ENCODE assay signal across 20 cellular contexts in genomic region chr15:77546870-77547269, GRCh38.
DNase-seq lines count a peak whose midpoint lies in the region; ATAC-seq and TF ChIP-seq lines count a peak whose summit lies in the region.
"Had no signal": no experiment of that assay in that cellular context is flagged by ENCODE, and none has a peak within 500 bp of the region (broad histone marks: within the 10 kb centered on the region; RNA-seq: fewer than 3 reads in every experiment).

No MANE protein-coding gene starts in this region.

- no peak overlapping the region for H3K4me3 ChIP-seq in A673 (ENCODE audit: low read depth, low read length, poor library complexity, severe bottlenecking)
- H3K4me3 ChIP-seq in endodermal cell (ENCODE audit: low read length) = no peak overlapping the region
- no peak overlapping the region for H3K4me3 ChIP-seq in suprapubic skin
- H3K4me3 ChIP-seq: HAP-1, Peyer's patch, SJSA1 had no signal

- H3K9me3 ChIP-seq in A673 (ENCODE audit: low read depth, low read length, poor library complexity, severe bottlenecking) (no peaks in the 10 kb centered on the region), endodermal cell (ENCODE audit: control insufficient read depth, low read length) (no peaks in the 10 kb centered on the region), suprapubic skin (no peaks in the 10 kb centered on the region)
- H3K9me3 ChIP-seq: Caco-2, HAP-1, Peyer's patch, SJSA1 had no signal

- peaks cover 25% of the 10 kb centered on the region for H3K27me3 Mint-ChIP-seq in endodermal cell (ENCODE audit: insufficient read depth)
- H3K27me3 Mint-ChIP-seq: CD4-positive, alpha-beta memory T cell had no signal

- POLR2A ChIA-PET in A673 (lab: Charles Lee; ENCODE audit: low non-redundant PET) = interaction anchor here (0.7 kb wide), 1 partner anchor 523 kb away, joined by 9 read pairs; no protein-coding TSS in a partner anchor

- no peak for TF ChIP-seq EP300 in suprapubic skin (IDR thresholded peaks at IDR 0.05)

- H3K4me1 Mint-ChIP-seq in endodermal cell = peaks cover 10% of the 10 kb centered on the region

- H3K4me1 ChIP-seq in A673 (ENCODE audit: insufficient read depth, low read length, poor library complexity, severe bottlenecking) (peaks cover 14% of the 10 kb centered on the region), endodermal cell (ENCODE audit: control insufficient read depth, insufficient read depth, low read length) (no peaks in the 10 kb centered on the region), suprapubic skin (peaks cover 19% of the 10 kb centered on the region)

- no peaks in the 10 kb centered on the region for H3K36me3 Mint-ChIP-seq in endodermal cell (ENCODE audit: low read depth)
- H3K36me3 Mint-ChIP-seq: CD4-positive, alpha-beta memory T cell had no signal

- no peak overlapping the region for H3K27ac Mint-ChIP-seq in endodermal cell
- H3K27ac Mint-ChIP-seq: CD4-positive, alpha-beta memory T cell had no signal

- TF ChIP-seq POLR2A in suprapubic skin (IDR thresholded peaks at IDR 0.05) = no peak

- H3K36me3 ChIP-seq in A673 (ENCODE audit: insufficient read depth, low read length, poor library complexity, severe bottlenecking) = no peaks in the 10 kb centered on the region
- H3K36me3 ChIP-seq in endodermal cell (ENCODE audit: control insufficient read depth, insufficient read depth, low read length) = no peaks in the 10 kb centered on the region
- no peaks in the 10 kb centered on the region for H3K36me3 ChIP-seq in suprapubic skin
- H3K36me3 ChIP-seq: HAP-1, Peyer's patch, SJSA1 had no signal

- DNase-seq in A673 (ENCODE audit: low spot score) (peak; percentile 47), EH (ENCODE audit: low read depth) (peak; percentile 27), RPMI7951 (ENCODE audit: low read depth) (peak; percentile 48), endodermal cell (no peak), sciatic nerve (ENCODE audit: low spot score) (no peak), NCI-H2081 (lab: John Stamatoyannopoulos, UW) (no peak), suprapubic skin (ENCODE audit: low spot score in 2 of 2) (no peak)
- DNase-seq in activated CD4-positive, alpha-beta T cell treated with anti-CD3 and anti-CD28 coated beads, Interleukin-2, amount 50 U/mL, for 4 hours = no peak
- DNase-seq: Caco-2; CD4-positive, alpha-beta memory T cell; DMS 273 treated with DMSO at 0.1 percent for 48 hours; GF-D8; MM.1S; NCI-H1092 treated with DMSO at 0.1 percent for 48 hours; NCI-H1436 treated with DMSO at 0.1 percent for 48 hours; NCI-H2029; NK-92 treated with Interleukin-12 subunit alpha and Interleukin-12 subunit beta, amount 100 ng/mL, for 24 hours had no signal

- peak; percentile 35; the same call in 1 of the 2 replicates for TF ChIP-seq CTCF in A673 (conservative IDR thresholded peaks at IDR 0.05; ENCODE audit: low read depth, low read length)
- TF ChIP-seq CTCF in endodermal cell (conservative IDR thresholded peaks at IDR 0.05) = peak; percentile 18
- TF ChIP-seq CTCF in suprapubic skin (IDR thresholded peaks at IDR 0.05) = no peak

- H3K27me3 ChIP-seq in A673 (replicated peaks; ENCODE audit: insufficient read depth, low read depth, low read length, poor library complexity) (no peaks in the 10 kb centered on the region), endodermal cell (ENCODE audit: control insufficient read depth, insufficient read depth, low read length, poor library complexity, severe bottlenecking) (peaks cover 17% of the 10 kb centered on the region), suprapubic skin (no peaks in the 10 kb centered on the region)
- H3K27me3 ChIP-seq: Peyer's patch, SJSA1 had no signal

- ATAC-seq in sciatic nerve = no peak

- CTCF ChIA-PET in A673 (lab: Charles Lee) = interaction anchor here (0.7 to 1.4 kb wide), 3 partner anchors 65 to 428 kb away, joined by 4 to 8 read pairs (median 4); no protein-coding TSS in a partner anchor

- no peak overlapping the region for H3K9ac ChIP-seq in endodermal cell (ENCODE audit: extremely low read depth, low read length, poor library complexity, severe bottlenecking)

- H3K27ac ChIP-seq in A673 (ENCODE audit: low read depth, low read length, poor library complexity, severe bottlenecking) (no peak overlapping the region), endodermal cell (ENCODE audit: low read depth, low read length) (no peak overlapping the region), suprapubic skin (no peak overlapping the region)
- H3K27ac ChIP-seq: Peyer's patch, SJSA1 had no signal

- H3K9me3 Mint-ChIP-seq in endodermal cell = no peaks in the 10 kb centered on the region
- H3K9me3 Mint-ChIP-seq: CD4-positive, alpha-beta memory T cell had no signal

- no TSS peak for BruUV-seq in A673 (replicated peaks; lab: Mats Ljungman, UMichigan)

- 94 to 100% methylated on average over 1 of the region's 1 CpG for WGBS in endodermal cell (ENCODE audit: insufficient coverage in 1 of 2, insufficient read length in 1 of 2), 2 experiments
- WGBS in suprapubic skin = 91% methylated on average over 1 of the region's 1 CpG

- intact Hi-C loops in A673 (cut with micrococcal nuclease; ENCODE audit: unreplicated experiment) = no loop called here
- intact Hi-C loops in sciatic nerve (cut with DNase I) = loop anchor here (5.0 kb wide), 1 partner anchor 530 kb away; no protein-coding TSS in a partner anchor

- no peak overlapping the region for H3K4me3 Mint-ChIP-seq in endodermal cell
- H3K4me3 Mint-ChIP-seq: CD4-positive, alpha-beta memory T cell had no signal

Comparison
In these comparisons a context has a peak if more than half of its experiments do, and no peak if none do; other contexts are left out.
1. DNase-seq: peak in A673 (single experiment), EH (single experiment) and RPMI7951 (single experiment); none in endodermal cell (single experiment), sciatic nerve (single experiment), NCI-H2081 (0 of 2), activated CD4-positive, alpha-beta T cell treated with anti-CD3 and anti-CD28 coated beads, Interleukin-2, amount 50 U/mL, for 4 hours (0 of 2) and suprapubic skin (0 of 2).
2. CTCF ChIP-seq: peak in A673 (single experiment) and endodermal cell (single experiment); none in suprapubic skin (0 of 2).